In genomic region chr15:68550498-68551295, GRCh38 we compare ENCODE assay signal across 8 cellular contexts. TPM values are rescaled to one million over a fixed set of nuclear protein-coding genes. Genes with fewer than 3 reads are reported as not detected.
DNase-seq lines count a peak whose midpoint lies in the region; ATAC-seq and FAIRE-seq lines count a peak whose summit lies in the region.

No MANE protein-coding gene starts in this region.

- no peak overlapping the region for H3K4me3 Mint-ChIP-seq in natural killer cell treated with Interleukin-12 subunit alpha and Interleukin-12 subunit beta and Interleukin-15 and Interleukin-18, amount 100 ng/mL, for 72 hours

- no peaks in the 10 kb centered on the region for H3K9me3 Mint-ChIP-seq in natural killer cell treated with Interleukin-12 subunit alpha and Interleukin-12 subunit beta and Interleukin-15 and Interleukin-18, amount 100 ng/mL, for 72 hours

- no peaks in the 10 kb centered on the region for H3K4me1 Mint-ChIP-seq in natural killer cell treated with Interleukin-12 subunit alpha and Interleukin-12 subunit beta and Interleukin-15 and Interleukin-18, amount 100 ng/mL, for 72 hours (ENCODE audit: low read depth in 2 of 2)

- ATAC-seq in esophagus mucosa = peak; percentile 53
- peak in 1 of 2 donors; percentile 64 for ATAC-seq in natural killer cell treated with Interleukin-12 subunit alpha and Interleukin-12 subunit beta and Interleukin-15 and Interleukin-18, amount 100 ng/mL, for 72 hours
- peak; percentile 7 for ATAC-seq in stimulated activated naive CD8-positive, alpha-beta T cell treated with anti-CD3 and anti-CD28 coated beads, Interleukin-15, Interleukin-2, amounts not matched to agents 100 U/mL and 50 U/mL, for 24 hours
- ATAC-seq in HG03342 (IDR thresholded peaks at IDR 0.05; ENCODE audit: unreplicated experiment) = no peak

- no peak overlapping the region for H3K27ac Mint-ChIP-seq in natural killer cell treated with Interleukin-12 subunit alpha and Interleukin-12 subunit beta and Interleukin-15 and Interleukin-18, amount 100 ng/mL, for 72 hours

- DNase-seq in AG08395 (ENCODE audit: low spot score) (peak; percentile 48), GM19239 (ENCODE audit: insufficient read length, low spot score) (peak; percentile 56), NCI-H526 (lab: John Stamatoyannopoulos, UW) (peak; percentile 19 to 83)
- DNase-seq in activated CD8-positive, alpha-beta memory T cell treated with anti-CD3 and anti-CD28 coated beads, Interleukin-2, amount 50 U/mL, for 1 hour (ENCODE audit: extremely low read depth) = peak; percentile 24
- DNase-seq in natural killer cell treated with Interleukin-12 subunit alpha and Interleukin-12 subunit beta and Interleukin-15 and Interleukin-18, amount 100 ng/mL, for 72 hours (ENCODE audit: low spot score) = peak; percentile 81
- peak; percentile 84 for DNase-seq in stimulated activated naive CD8-positive, alpha-beta T cell treated with anti-CD3 and anti-CD28 coated beads, Interleukin-15, Interleukin-2, amounts not matched to agents 100 U/mL and 50 U/mL, for 24 hours

- no peaks in the 10 kb centered on the region for H3K36me3 Mint-ChIP-seq in natural killer cell treated with Interleukin-12 subunit alpha and Interleukin-12 subunit beta and Interleukin-15 and Interleukin-18, amount 100 ng/mL, for 72 hours

- FAIRE-seq in GM19239 (lab: Jason Lieb, UNC) = peak; percentile 89

- H3K27me3 Mint-ChIP-seq in natural killer cell treated with Interleukin-12 subunit alpha and Interleukin-12 subunit beta and Interleukin-15 and Interleukin-18, amount 100 ng/mL, for 72 hours = peaks cover 34 to 43% of the 10 kb centered on the region in 2 donors

RNA-seq across cellular contexts. Expression of gene CORO2B, which starts 28.1 kb away (rescaled TPM):
- 0.12 TPM for total RNA-seq in esophagus mucosa
- total RNA-seq in natural killer cell treated with Interleukin-12 subunit alpha and Interleukin-12 subunit beta and Interleukin-15 and Interleukin-18, amount 100 ng/mL, for 72 hours = not detected

Comparison
In these comparisons a context has a peak if more than half of its experiments do, and no peak if none do; other contexts are left out.
1. DNase-seq: peak in every context shown above with its lines; median percentile 84 in stimulated activated naive CD8-positive, alpha-beta T cell treated with anti-CD3 and anti-CD28 coated beads, Interleukin-15, Interleukin-2, amounts not matched to agents 100 U/mL and 50 U/mL, for 24 hours; 81 in natural killer cell treated with Interleukin-12 subunit alpha and Interleukin-12 subunit beta and Interleukin-15 and Interleukin-18, amount 100 ng/mL, for 72 hours; 56 in GM19239; 51 in NCI-H526; 48 in AG08395; 24 in activated CD8-positive, alpha-beta memory T cell treated with anti-CD3 and anti-CD28 coated beads, Interleukin-2, amount 50 U/mL, for 1 hour.